7 cellular contexts compared by ENCODE assay signal in genomic region chr18:36296591-36297418, GRCh38. TPM values are rescaled to one million over a fixed set of nuclear protein-coding genes. Genes with fewer than 3 reads are reported as not detected.
DNase-seq lines count a peak whose midpoint lies in the region; ATAC-seq and TF ChIP-seq lines count a peak whose summit lies in the region.

No MANE protein-coding gene starts in this region.

- H3K36me3 ChIP-seq in HAP-1 (replicated peaks) (no peaks in the 10 kb centered on the region), gastroesophageal sphincter (no peaks in the 10 kb centered on the region), neuron (ENCODE audit: insufficient read depth, low read length) (no peaks in the 10 kb centered on the region)

- TF ChIP-seq EP300 in gastroesophageal sphincter (IDR thresholded peaks at IDR 0.05): no peak

- no peaks in the 10 kb centered on the region for H3K36me3 Mint-ChIP-seq in activated T-cell treated with anti-CD3 and anti-CD28 coated beads, Interleukin-2, amount 50 U/mL, for 72 hours (ENCODE audit: insufficient read depth in 2 of 2)
- H3K36me3 Mint-ChIP-seq in CD4-positive, alpha-beta T cell (ENCODE audit: low read depth): no peaks in the 10 kb centered on the region

- H3K27ac Mint-ChIP-seq in activated T-cell treated with anti-CD3 and anti-CD28 coated beads, Interleukin-2, amount 50 U/mL, for 72 hours: no peak overlapping the region
- no peak overlapping the region for H3K27ac Mint-ChIP-seq in CD4-positive, alpha-beta T cell

- POLR2A ChIA-PET in CD4-positive, alpha-beta T cell (lab: Charles Lee): no interaction called here

- H3K27me3 ChIP-seq in HAP-1 (ENCODE audit: low read depth) (no peaks in the 10 kb centered on the region), gastroesophageal sphincter (peaks cover 10% of the 10 kb centered on the region), neuron (ENCODE audit: insufficient read depth, low read length) (no peaks in the 10 kb centered on the region)
- peaks cover 71% of the 10 kb centered on the region for H3K27me3 ChIP-seq in CD4-positive, alpha-beta T cell (ENCODE audit: control insufficient read depth, insufficient read depth, low read length)

- peak overlapping the region; percentile 38 for H3K4me3 ChIP-seq in GM08714 (ENCODE audit: low read length)
- H3K4me3 ChIP-seq in HAP-1: peak overlapping the region; percentile 57
- H3K4me3 ChIP-seq in gastroesophageal sphincter: peak overlapping the region; percentile 37 to 88
- H3K4me3 ChIP-seq in neuron (ENCODE audit: low read length): peak overlapping the region; percentile 89

- H2AFZ ChIP-seq in neuron (ENCODE audit: low read depth, low read length): peak overlapping the region; percentile 43

- no peaks in the 10 kb centered on the region; the same call in 1 of the 2 replicates for H3K4me1 ChIP-seq in HAP-1
- peaks cover 0 to 39% (median 8%) of the 10 kb centered on the region in 3 donors for H3K4me1 ChIP-seq in gastroesophageal sphincter
- peaks cover 12% of the 10 kb centered on the region for H3K4me1 ChIP-seq in neuron (ENCODE audit: insufficient read depth, low read length)

- CTCF ChIA-PET in CD4-positive, alpha-beta T cell (lab: Charles Lee): no interaction called here

- H3K4me3 Mint-ChIP-seq in activated T-cell treated with anti-CD3 and anti-CD28 coated beads, Interleukin-2, amount 50 U/mL, for 72 hours: peak overlapping the region in 1 of 2 donors; percentile 60
- no peak overlapping the region for H3K4me3 Mint-ChIP-seq in CD4-positive, alpha-beta T cell

- DNase-seq in HAP-1 (ENCODE audit: low spot score in 2 of 2) (peak; percentile 80 to 90), NCI-H1694 (lab: John Stamatoyannopoulos, UW) (peak; percentile 63)
- DNase-seq in activated T-cell treated with anti-CD3 and anti-CD28 coated beads, Interleukin-2, amount 50 U/mL, for 72 hours: peak; percentile 5 to 10
- DNase-seq in CD4-positive, alpha-beta T cell: no peak

- H3K27me3 Mint-ChIP-seq in activated T-cell treated with anti-CD3 and anti-CD28 coated beads, Interleukin-2, amount 50 U/mL, for 72 hours (ENCODE audit: low read depth): peaks cover 32% of the 10 kb centered on the region
- H3K27me3 Mint-ChIP-seq in CD4-positive, alpha-beta T cell: peaks cover 32% of the 10 kb centered on the region

- peak in 3 of 4 experiments; percentile 27 to 57 (median 28) for TF ChIP-seq CTCF in gastroesophageal sphincter (IDR thresholded peaks at IDR 0.05)
- no peak for TF ChIP-seq CTCF in CD4-positive, alpha-beta T cell (IDR thresholded peaks at IDR 0.05)

- peak overlapping the region; percentile 2 to 84 (median 78) for H3K27ac ChIP-seq in gastroesophageal sphincter
- H3K27ac ChIP-seq in CD4-positive, alpha-beta T cell (ENCODE audit: low read depth, low read length): no peak overlapping the region

- ATAC-seq in activated T-cell treated with anti-CD3 and anti-CD28 coated beads, Interleukin-2, amount 50 U/mL, for 72 hours (replicated peaks in 1 of 2): peak; percentile 27 to 38
- peak; percentile 49 for ATAC-seq in gastroesophageal sphincter
- no peak for ATAC-seq in CD4-positive, alpha-beta T cell (ENCODE audit: poor library complexity)

- 0% methylated on average over 6 to 20 of the region's 50 CpGs for WGBS in gastroesophageal sphincter (ENCODE audit: low coverage in 1 of 2), 2 donors

- H3K9me3 Mint-ChIP-seq in activated T-cell treated with anti-CD3 and anti-CD28 coated beads, Interleukin-2, amount 50 U/mL, for 72 hours: no peaks in the 10 kb centered on the region
- no peaks in the 10 kb centered on the region for H3K9me3 Mint-ChIP-seq in CD4-positive, alpha-beta T cell

- intact Hi-C loops in CD4-positive, alpha-beta T cell (cut with DNase I, micrococcal nuclease): no loop called here

- in situ Hi-C loops in HAP-1 (cut with MboI; ENCODE audit: low sequenced_read_pairs): loop anchor here (25.0 kb wide), 1 partner anchor 465 kb away; no protein-coding TSS in a partner anchor

- TF ChIP-seq POLR2A in gastroesophageal sphincter (IDR thresholded peaks at IDR 0.05): no peak

- no peaks in the 10 kb centered on the region for H3K4me1 Mint-ChIP-seq in activated T-cell treated with anti-CD3 and anti-CD28 coated beads, Interleukin-2, amount 50 U/mL, for 72 hours (ENCODE audit: low read depth)
- no peaks in the 10 kb centered on the region for H3K4me1 Mint-ChIP-seq in CD4-positive, alpha-beta T cell (ENCODE audit: low read depth)

- no peaks in the 10 kb centered on the region for H3K9me3 ChIP-seq in HAP-1
- no peaks in the 10 kb centered on the region for H3K9me3 ChIP-seq in gastroesophageal sphincter
- peaks cover 4% of the 10 kb centered on the region for H3K9me3 ChIP-seq in neuron (ENCODE audit: low read length)
- no peaks in the 10 kb centered on the region for H3K9me3 ChIP-seq in CD4-positive, alpha-beta T cell (ENCODE audit: control insufficient read depth, low read length)

RNA-seq across cellular contexts. Expression of gene FHOD3, which starts 0.7 kb away (rescaled TPM):
- total RNA-seq in activated T-cell treated with anti-CD3 and anti-CD28 coated beads, Interleukin-2, amount 50 U/mL, for 72 hours: under 1 TPM in 1 of 2 donors, not detected in 1; 0.28 TPM
- 10 to 100 TPM; 18.4 to 36.7 (median 30.4) TPM for total RNA-seq in gastroesophageal sphincter
- not detected for total RNA-seq in CD4-positive, alpha-beta T cell

Comparison
In these comparisons a context has a peak if more than half of its experiments do, and no peak if none do; other contexts are left out.
1. H3K4me3 ChIP-seq: peak in every context shown above with its lines; median percentile 89 in neuron; 62 in gastroesophageal sphincter; 57 in HAP-1; 38 in GM08714.
2. DNase-seq: peak in HAP-1 (2 of 2), NCI-H1694 (single experiment) and activated T-cell treated with anti-CD3 and anti-CD28 coated beads, Interleukin-2, amount 50 U/mL, for 72 hours (2 of 2); none in CD4-positive, alpha-beta T cell (0 of 10).
3. RNA of gene FHOD3, which starts 0.7 kb away (total RNA-seq): 18.4 to 36.7 TPM in gastroesophageal sphincter; 0.28 TPM in activated T-cell treated with anti-CD3 and anti-CD28 coated beads, Interleukin-2, amount 50 U/mL, for 72 hours and not detected in CD4-positive, alpha-beta T cell; every median in the first group is over 10 times any median in the second.